14 cellular contexts compared by ENCODE assay signal in genomic region chr18:61765097-61765496, GRCh38.
DNase-seq lines count a peak whose midpoint lies in the region; TF ChIP-seq lines count a peak whose summit lies in the region.
"Had no signal": no experiment of that assay in that cellular context is flagged by ENCODE, and none has a peak within 500 bp of the region (broad histone marks: within the 10 kb centered on the region; RNA-seq: fewer than 3 reads in every experiment).

No MANE protein-coding gene starts in this region.

- DNase-seq in A172 (ENCODE audit: low spot score) (peak; percentile 13), GM12865 (ENCODE audit: low read depth) (peak; percentile 22), astrocyte of the hippocampus (ENCODE audit: low read depth, low spot score) (peak; percentile 74), kidney tubule cell (ENCODE audit: low spot score) (peak; percentile 62), caudate nucleus (lab: John Stamatoyannopoulos, UW) (no peak), G401 (ENCODE audit: low spot score) (no peak), T-helper 9 cell (no peak), hypothalamus (lab: John Stamatoyannopoulos, UW) (no peak)
- DNase-seq: activated CD4-positive, alpha-beta T cell treated with anti-CD3 and anti-CD28 coated beads, Interleukin-2, amount 50 U/mL, for 48 hours; NCI-H1105 treated with DMSO at 0.1 percent for 48 hours; NCI-H526 treated with DMSO at 0.1 percent for 48 hours; ovary; stimulated activated CD4-positive, alpha-beta T cell treated with anti-CD3 and anti-CD28 coated beads, Interleukin-4, amount 100 ng/mL, for 24 hours; substantia nigra had no signal

- no peak for TF ChIP-seq CTCF in GM12865 (IDR thresholded peaks at IDR 0.05; ENCODE audit: insufficient read depth, low read depth, low read length, missing control alignments)

- in situ Hi-C loops in G401 (cut with HindIII; ENCODE audit: low sequenced_read_pairs): no loop called here

- no peak overlapping the region for H3K27ac ChIP-seq in caudate nucleus (ENCODE audit: low read depth, low read length)
- H3K27ac ChIP-seq: ovary had no signal

- H3K4me3 ChIP-seq in GM12865 (ENCODE audit: low read depth, low read length): no peak overlapping the region
- H3K4me3 ChIP-seq: ovary had no signal

Comparison
In these comparisons a context has a peak if more than half of its experiments do, and no peak if none do; other contexts are left out.
1. DNase-seq: peak in A172 (single experiment), GM12865 (single experiment), astrocyte of the hippocampus (single experiment) and kidney tubule cell (single experiment); none in caudate nucleus (0 of 61), G401 (single experiment), T-helper 9 cell (single experiment) and hypothalamus (0 of 51).